ENCODE assay signal across 13 cellular contexts in genomic region chr1:9316080-9316444, GRCh38. TPM values are rescaled to one million over a fixed set of nuclear protein-coding genes. Genes with fewer than 3 reads are reported as not detected.
DNase-seq lines count a peak whose midpoint lies in the region; ATAC-seq and TF ChIP-seq lines count a peak whose summit lies in the region.
"Had no signal": no experiment of that assay in that cellular context is flagged by ENCODE, and none has a peak within 500 bp of the region (broad histone marks: within the 10 kb centered on the region; RNA-seq: fewer than 3 reads in every experiment).

No MANE protein-coding gene starts in this region.

- peak; percentile 60 for DNase-seq in activated CD4-positive, alpha-beta T cell treated with anti-CD3 and anti-CD28 coated beads for 48 hours
- DNase-seq in activated CD4-positive, alpha-beta T cell treated with anti-CD3 and anti-CD28 coated beads for 4 hours: no peak
- peak; percentile 55 for DNase-seq in activated CD8-positive, alpha-beta memory T cell treated with anti-CD3 and anti-CD28 coated beads, Interleukin-2, amount 10 ng/mL, durations not matched to agents 7 days and 5 days
- peak; percentile 49 for DNase-seq in fibroblast of mammary gland (ENCODE audit: low read depth)
- no peak for DNase-seq in stomach
- DNase-seq in NCI-H1092 treated with DMSO at 0.1 percent for 48 hours (lab: John Stamatoyannopoulos, UW): no peak
- DNase-seq in DMS79 (lab: John Stamatoyannopoulos, UW): no peak
- no peak for DNase-seq in SHP77 treated with DMSO at 0.1 percent for 48 hours (lab: John Stamatoyannopoulos, UW)
- DNase-seq: effector CD4-positive, alpha-beta T cell; NCI-H526 had no signal

- no peaks in the 10 kb centered on the region for H3K27me3 Mint-ChIP-seq in activated CD8-positive, alpha-beta memory T cell treated with anti-CD3 and anti-CD28 coated beads, Interleukin-2, amount 10 ng/mL, durations not matched to agents 7 days and 5 days

- peaks cover 0 to 11% (median 0%) of the 10 kb centered on the region in 4 donors for H3K36me3 ChIP-seq in stomach

- H3K9me3 Mint-ChIP-seq in activated CD8-positive, alpha-beta memory T cell treated with anti-CD3 and anti-CD28 coated beads, Interleukin-2, amount 10 ng/mL, durations not matched to agents 7 days and 5 days (ENCODE audit: low read depth): no peaks in the 10 kb centered on the region
- H3K9me3 Mint-ChIP-seq: GM23338 had no signal

- no peaks in the 10 kb centered on the region for H3K27me3 ChIP-seq in stomach

- H3K27ac Mint-ChIP-seq in activated CD8-positive, alpha-beta memory T cell treated with anti-CD3 and anti-CD28 coated beads, Interleukin-2, amount 10 ng/mL, durations not matched to agents 7 days and 5 days: peak overlapping the region; percentile 57

- H3K27ac ChIP-seq in stomach: peak overlapping the region in 4 of 5 donors; percentile 19 to 80 (median 44)

- H3K36me3 Mint-ChIP-seq in activated CD8-positive, alpha-beta memory T cell treated with anti-CD3 and anti-CD28 coated beads, Interleukin-2, amount 10 ng/mL, durations not matched to agents 7 days and 5 days: no peaks in the 10 kb centered on the region

- 55 to 83% (median 61%) methylated on average over 3 to 7 of the region's 7 CpGs for WGBS in stomach, 5 donors

- intact Hi-C loops in stomach (cut with DNase I; ENCODE audit: low total_unique reads): no loop called here

- TF ChIP-seq POLR2A in stomach (IDR thresholded peaks at IDR 0.05): no peak

- H3K9me3 ChIP-seq in stomach: no peaks in the 10 kb centered on the region
- H3K9me3 ChIP-seq: mucosa of descending colon had no signal

- H3K4me3 Mint-ChIP-seq in activated CD8-positive, alpha-beta memory T cell treated with anti-CD3 and anti-CD28 coated beads, Interleukin-2, amount 10 ng/mL, durations not matched to agents 7 days and 5 days: peak overlapping the region; percentile 51
- H3K4me3 Mint-ChIP-seq: GM23338 had no signal

- no peak overlapping the region for H3K4me3 ChIP-seq in fibroblast of mammary gland (ENCODE audit: control insufficient read depth, low read depth, low read length)
- H3K4me3 ChIP-seq in stomach: peak overlapping the region in 2 of 4 donors; percentile 2 to 24
- H3K4me3 ChIP-seq: GM23338, mucosa of descending colon had no signal

- CTCF ChIA-PET in activated CD8-positive, alpha-beta memory T cell treated with anti-CD3 and anti-CD28 coated beads, Interleukin-2, amount 10 ng/mL, durations not matched to agents 7 days and 5 days (lab: Charles Lee): no interaction called here

- TF ChIP-seq EP300 in stomach (IDR thresholded peaks at IDR 0.05): no peak

- no peak for TF ChIP-seq CTCF in fibroblast of mammary gland (conservative IDR thresholded peaks at IDR 0.05; ENCODE audit: control insufficient read depth, insufficient read depth, low read depth, low read length)
- TF ChIP-seq CTCF in stomach (IDR thresholded peaks at IDR 0.05): no peak

- H3K4me1 Mint-ChIP-seq in activated CD8-positive, alpha-beta memory T cell treated with anti-CD3 and anti-CD28 coated beads, Interleukin-2, amount 10 ng/mL, durations not matched to agents 7 days and 5 days: peaks cover 38% of the 10 kb centered on the region

- peak; percentile 30 for ATAC-seq in activated CD8-positive, alpha-beta memory T cell treated with anti-CD3 and anti-CD28 coated beads, Interleukin-2, amount 10 ng/mL, durations not matched to agents 7 days and 5 days
- ATAC-seq: GM23338, right cardiac atrium had no signal

- peaks cover 32 to 100% (median 65%) of the 10 kb centered on the region in 4 donors for H3K4me1 ChIP-seq in stomach

RNA-seq across cellular contexts. Expression of gene SPSB1, which starts 23.4 kb away (rescaled TPM):
- 1 to 10 TPM; 8.2 to 9.0 TPM for total RNA-seq in activated CD8-positive, alpha-beta memory T cell treated with anti-CD3 and anti-CD28 coated beads, Interleukin-2, amount 10 ng/mL, durations not matched to agents 7 days and 5 days
- 10 to 100 TPM in 4 of 5 donors, 1 to 10 TPM in 1; 2.3 to 28.7 (median 15.1) TPM for total RNA-seq in stomach
- polyA plus RNA-seq in stomach: 10 to 100 TPM in 2 of 3 donors, 1 to 10 TPM in 1; 9.4 to 26.3 (median 14.7) TPM

Comparison
In these comparisons a context has a peak if more than half of its experiments do, and no peak if none do; other contexts are left out.
1. DNase-seq: peak in activated CD4-positive, alpha-beta T cell treated with anti-CD3 and anti-CD28 coated beads for 48 hours (single experiment), activated CD8-positive, alpha-beta memory T cell treated with anti-CD3 and anti-CD28 coated beads, Interleukin-2, amount 10 ng/mL, durations not matched to agents 7 days and 5 days (single experiment) and fibroblast of mammary gland (single experiment); none in activated CD4-positive, alpha-beta T cell treated with anti-CD3 and anti-CD28 coated beads for 4 hours (0 of 2), stomach (single experiment), NCI-H1092 treated with DMSO at 0.1 percent for 48 hours (single experiment), DMS79 (single experiment) and SHP77 treated with DMSO at 0.1 percent for 48 hours (single experiment).